Comparison of ENCODE assay signal across 20 cellular contexts in the genomic region with DNA sequence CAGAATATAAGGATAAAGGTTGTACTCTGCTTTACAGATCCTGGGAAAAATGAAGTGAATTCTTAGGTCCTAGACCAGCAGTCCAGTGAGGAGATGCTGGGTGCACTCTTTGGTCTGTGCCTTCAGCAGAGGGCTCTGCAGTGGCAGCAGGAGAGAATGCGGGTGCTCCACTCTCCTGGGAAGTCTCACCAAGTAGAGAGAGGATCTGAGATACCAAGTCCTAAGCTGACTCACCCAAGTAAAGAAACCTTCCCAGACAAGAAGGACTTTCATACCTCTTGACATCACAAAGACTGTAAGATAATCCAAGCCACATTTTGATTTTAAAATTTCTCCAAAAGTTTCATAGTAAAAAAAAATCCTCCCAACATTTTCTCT.
A peak's percentile ranks its signal among the peaks of the same experiment; 100 is the strongest.
DNase-seq lines count a peak whose midpoint lies in the region; ATAC-seq and TF ChIP-seq lines count a peak whose summit lies in the region.
"Had no signal": no experiment of that assay in that cellular context is flagged by ENCODE, and none has a peak within 500 bp of the region (broad histone marks: within the 10 kb centered on the region; RNA-seq: fewer than 3 reads in every experiment).

No MANE protein-coding gene starts in this region.

- intact Hi-C loops in mucosa of descending colon (cut with DNase I, micrococcal nuclease) = no loop called here

- no peak for ATAC-seq in mucosa of descending colon
- ATAC-seq in HG03139 (IDR thresholded peaks at IDR 0.05; ENCODE audit: unreplicated experiment) = no peak
- ATAC-seq: activated naive CD8-positive, alpha-beta T cell treated with anti-CD3 and anti-CD28 coated beads, Interleukin-2, amount 50 U/mL, for 24 hours; CD8-positive, alpha-beta T cell; GM12878 had no signal

- H3K4me1 Mint-ChIP-seq in endodermal cell = peaks cover 9% of the 10 kb centered on the region

- H3K4me3 Mint-ChIP-seq in endodermal cell = no peak overlapping the region
- H3K4me3 Mint-ChIP-seq: activated CD4-positive, alpha-beta T cell treated with anti-CD3 and anti-CD28 coated beads, Interleukin-2, amount 10 ng/mL, durations not matched to agents 7 days and 5 days; activated naive CD8-positive, alpha-beta T cell treated with anti-CD3 and anti-CD28 coated beads, Interleukin-2, amount 50 U/mL, for 24 hours; CD8-positive, alpha-beta T cell had no signal

- no peaks in the 10 kb centered on the region for H3K4me1 ChIP-seq in endodermal cell (ENCODE audit: control insufficient read depth, insufficient read depth, low read length)
- H3K4me1 ChIP-seq in osteoblast (ENCODE audit: insufficient read depth, low read length) = peaks cover 25% of the 10 kb centered on the region
- no peaks in the 10 kb centered on the region for H3K4me1 ChIP-seq in mucosa of descending colon (ENCODE audit: low read depth)
- peaks cover 11% of the 10 kb centered on the region for H3K4me1 ChIP-seq in Karpas-422 (ENCODE audit: low read length)
- H3K4me1 ChIP-seq: HAP-1 had no signal

- H3K9me3 ChIP-seq in endodermal cell (ENCODE audit: control insufficient read depth, low read length) (no peaks in the 10 kb centered on the region), osteoblast (ENCODE audit: low read depth, low read length) (no peaks in the 10 kb centered on the region), mucosa of descending colon (no peaks in the 10 kb centered on the region), Karpas-422 (ENCODE audit: low read length) (no peaks in the 10 kb centered on the region)
- H3K9me3 ChIP-seq: HAP-1, sigmoid colon had no signal

- no peaks in the 10 kb centered on the region for H3K27me3 ChIP-seq in endodermal cell (ENCODE audit: control insufficient read depth, insufficient read depth, low read length, poor library complexity, severe bottlenecking)
- no peaks in the 10 kb centered on the region for H3K27me3 ChIP-seq in osteoblast (ENCODE audit: insufficient read depth, low read length)
- H3K27me3 ChIP-seq in Karpas-422 (ENCODE audit: low read length) = no peaks in the 10 kb centered on the region
- H3K27me3 ChIP-seq: sigmoid colon had no signal

- H3K27me3 Mint-ChIP-seq in endodermal cell (ENCODE audit: insufficient read depth) = no peaks in the 10 kb centered on the region
- H3K27me3 Mint-ChIP-seq: activated CD4-positive, alpha-beta T cell treated with anti-CD3 and anti-CD28 coated beads, Interleukin-2, amount 10 ng/mL, durations not matched to agents 7 days and 5 days; activated naive CD8-positive, alpha-beta T cell treated with anti-CD3 and anti-CD28 coated beads, Interleukin-2, amount 50 U/mL, for 24 hours had no signal

- H3K9ac ChIP-seq in endodermal cell (ENCODE audit: extremely low read depth, low read length, poor library complexity, severe bottlenecking) (no peak overlapping the region), Karpas-422 (ENCODE audit: low read length) (no peak overlapping the region)

- H2AFZ ChIP-seq in osteoblast (ENCODE audit: low read length) (no peak overlapping the region), Karpas-422 (ENCODE audit: low read length) (no peak overlapping the region)

- DNase-seq in GM03348 (ENCODE audit: low spot score) (peak; percentile 31), NCI-H226 (peak; percentile 35), endodermal cell (no peak), osteoblast (ENCODE audit: insufficient read length, low spot score, missing footprints) (no peak), mucosa of descending colon (no peak), Karpas-422 (no peak)
- DNase-seq: activated CD4-positive, alpha-beta T cell treated with anti-CD3 and anti-CD28 coated beads, Interleukin-2, amount 10 ng/mL, durations not matched to agents 7 days and 5 days; activated naive CD8-positive, alpha-beta T cell treated with anti-CD3 and anti-CD28 coated beads, Interleukin-2, amount 50 U/mL, for 24 hours; activated T-cell treated with anti-CD3 and anti-CD28 coated beads, Interleukin-2, amount 50 U/mL, for 1 hour; CD8-positive, alpha-beta T cell; glutamatergic neuron; islet precursor cell; KG1; SHP77 treated with DMSO at 0.1 percent for 48 hours; sigmoid colon; stimulated activated CD4-positive, alpha-beta T cell treated with anti-CD3 and anti-CD28 coated beads, Interleukin-4, amount 100 ng/mL, for 24 hours; T1000 had no signal

- H3K4me2 ChIP-seq in osteoblast (ENCODE audit: insufficient read depth, low read length) (peak overlapping the region; percentile 54), Karpas-422 (ENCODE audit: low read depth, low read length, poor library complexity, severe bottlenecking) (no peak overlapping the region)

- no peak for TF ChIP-seq CTCF in endodermal cell (conservative IDR thresholded peaks at IDR 0.05)
- no peak for TF ChIP-seq CTCF in osteoblast (IDR thresholded peaks at IDR 0.05; ENCODE audit: extremely low read depth, low read depth, low read length)
- TF ChIP-seq CTCF in mucosa of descending colon (IDR thresholded peaks at IDR 0.05) = no peak

- H3K9me3 Mint-ChIP-seq in endodermal cell = no peaks in the 10 kb centered on the region
- H3K9me3 Mint-ChIP-seq: activated CD4-positive, alpha-beta T cell treated with anti-CD3 and anti-CD28 coated beads, Interleukin-2, amount 10 ng/mL, durations not matched to agents 7 days and 5 days; activated naive CD8-positive, alpha-beta T cell treated with anti-CD3 and anti-CD28 coated beads, Interleukin-2, amount 50 U/mL, for 24 hours; CD8-positive, alpha-beta T cell had no signal

- H3K4me3 ChIP-seq in endodermal cell (ENCODE audit: low read length) (no peak overlapping the region), osteoblast (ENCODE audit: insufficient read depth, low read length) (no peak overlapping the region), mucosa of descending colon (no peak overlapping the region), Karpas-422 (ENCODE audit: low read length) (no peak overlapping the region)
- H3K4me3 ChIP-seq: GM12878, HAP-1, sigmoid colon had no signal

- H3K36me3 ChIP-seq in endodermal cell (ENCODE audit: control insufficient read depth, insufficient read depth, low read length) (peaks cover 83% of the 10 kb centered on the region), osteoblast (ENCODE audit: insufficient read depth, low read length) (peaks cover 24% of the 10 kb centered on the region), mucosa of descending colon (ENCODE audit: low read depth) (no peaks in the 10 kb centered on the region), Karpas-422 (ENCODE audit: insufficient read depth, low read length) (0 out of 2 replicates have a peak, but pooled peaks cover 8% of the 10 kb centered on the region)

- H3K27ac ChIP-seq in endodermal cell (ENCODE audit: low read depth, low read length) = no peak overlapping the region
- H3K27ac ChIP-seq in osteoblast (ENCODE audit: low read depth, low read length) = peak overlapping the region; percentile 86
- no peak overlapping the region for H3K27ac ChIP-seq in Karpas-422 (ENCODE audit: low read length)
- H3K27ac ChIP-seq: sigmoid colon had no signal

- 94% methylated on average over 1 of the region's 1 CpG; no CpG with 5 or more reads in 1 of the 2 experiments for WGBS in endodermal cell (ENCODE audit: insufficient coverage in 1 of 2, insufficient read length in 1 of 2), 2 experiments

- H3K9me2 ChIP-seq in Karpas-422 (replicated peaks; ENCODE audit: insufficient read depth, low read length) = no peaks in the 10 kb centered on the region

- peak overlapping the region; percentile 50 for H3K27ac Mint-ChIP-seq in endodermal cell
- H3K27ac Mint-ChIP-seq: activated CD4-positive, alpha-beta T cell treated with anti-CD3 and anti-CD28 coated beads, Interleukin-2, amount 10 ng/mL, durations not matched to agents 7 days and 5 days; activated naive CD8-positive, alpha-beta T cell treated with anti-CD3 and anti-CD28 coated beads, Interleukin-2, amount 50 U/mL, for 24 hours had no signal

- H4K20me1 ChIP-seq in osteoblast (ENCODE audit: insufficient read depth, low read length) (no peaks in the 10 kb centered on the region), Karpas-422 (ENCODE audit: insufficient read depth, low read depth, low read length) (no peaks in the 10 kb centered on the region)

- no peaks in the 10 kb centered on the region for H3K79me2 ChIP-seq in osteoblast (ENCODE audit: insufficient read depth, low read length)
- H3K79me2 ChIP-seq in Karpas-422 (ENCODE audit: low read length) = no peaks in the 10 kb centered on the region

- peaks cover 65% of the 10 kb centered on the region for H3K36me3 Mint-ChIP-seq in endodermal cell (ENCODE audit: low read depth)

Comparison
In these comparisons a context has a peak if more than half of its experiments do, and no peak if none do; other contexts are left out.
1. DNase-seq: peak in GM03348 (single experiment) and NCI-H226 (single experiment); none in endodermal cell (single experiment), osteoblast (single experiment), mucosa of descending colon (0 of 3) and Karpas-422 (single experiment).